In the genomic region with DNA sequence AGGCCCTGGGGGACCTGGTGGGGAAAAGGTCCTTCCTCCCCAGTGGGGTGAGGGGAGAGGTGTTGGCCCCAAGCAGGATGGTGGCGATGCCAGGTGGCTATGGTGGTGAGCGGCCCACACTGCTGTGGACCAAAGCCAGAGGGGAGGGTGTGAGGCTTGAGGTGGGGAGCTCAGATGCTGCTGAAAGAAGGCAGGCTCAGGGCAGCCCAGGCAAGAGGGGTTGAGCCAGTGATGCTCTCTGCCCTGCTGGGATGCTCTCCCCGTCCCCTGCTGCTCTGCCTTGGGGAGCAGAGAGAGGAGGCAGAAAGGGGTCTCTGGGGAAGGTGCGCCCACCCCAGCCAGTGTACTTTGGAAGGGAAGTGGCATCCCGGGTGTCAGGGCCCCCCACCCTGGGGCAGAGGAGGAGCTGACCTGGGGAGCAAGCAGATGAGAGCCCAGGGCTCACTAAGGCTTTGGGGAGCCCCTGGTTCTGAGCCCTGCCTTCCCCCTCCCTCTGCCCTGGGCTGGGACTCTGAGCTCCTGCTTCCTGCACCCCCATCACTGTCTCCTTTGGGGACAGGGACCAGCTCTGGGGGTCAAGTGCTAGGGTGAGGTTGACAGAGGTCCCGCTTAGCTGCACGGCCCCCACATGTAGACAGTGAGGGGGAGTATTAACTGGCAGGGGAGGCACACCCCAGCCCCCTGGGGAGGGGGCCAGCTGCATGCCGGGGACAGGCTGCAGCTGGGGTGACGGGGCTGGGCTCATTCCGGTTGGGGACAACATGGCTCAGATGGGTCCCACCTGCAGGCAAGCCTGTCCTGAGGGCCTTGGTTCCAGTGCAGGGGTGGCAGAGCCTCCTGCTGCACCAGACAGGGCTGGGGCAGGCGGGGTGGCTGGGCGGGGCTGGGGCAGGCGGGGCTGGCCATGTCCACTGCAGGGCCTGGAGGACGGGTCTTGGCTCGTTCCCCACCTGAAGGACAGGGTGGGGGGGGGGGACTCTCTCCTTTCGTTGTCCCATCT, we compare ENCODE assay signal across 22 cellular contexts.
DNase-seq lines count a peak whose midpoint lies in the region; ATAC-seq and TF ChIP-seq lines count a peak whose summit lies in the region.
"Had no signal": no experiment of that assay in that cellular context is flagged by ENCODE, and none has a peak within 500 bp of the region (broad histone marks: within the 10 kb centered on the region; RNA-seq: fewer than 3 reads in every experiment).

No MANE protein-coding gene starts in this region.

- no peak for ATAC-seq in activated naive CD8-positive, alpha-beta T cell treated with anti-CD3 and anti-CD28 coated beads, Interleukin-2, amount 10 ng/mL, durations not matched to agents 7 days and 5 days (ENCODE audit: low read depth)
- ATAC-seq in activated naive CD8-positive, alpha-beta T cell treated with anti-CD3 and anti-CD28 coated beads, Interleukin-2, amount 50 U/mL, for 24 hours = no peak
- peak in 1 of 2 donors; percentile 26 for ATAC-seq in lower lobe of right lung
- no peak for ATAC-seq in stimulated activated naive B cell treated with anti-CD40 and anti-IgM and Interleukin-4, amounts not matched to agents 10 μg/mL and 1 μg/mL and 100 μg/mL, for 72 hours (replicated peaks)
- no peak for ATAC-seq in GM18909 (IDR thresholded peaks at IDR 0.05; ENCODE audit: poor library complexity, unreplicated experiment)
- ATAC-seq in activated CD4-positive, CD25-positive, alpha-beta regulatory T cell treated with anti-CD3 and anti-CD28 coated beads, Interleukin-2, amount 50 U/mL, for 24 hours = no peak
- ATAC-seq: left colon had no signal

- no peak overlapping the region for H3K27ac ChIP-seq in lower lobe of right lung
- H3K27ac ChIP-seq in stomach = no peak overlapping the region
- H3K27ac ChIP-seq: esophagus muscularis mucosa, testis had no signal

- H3K27me3 ChIP-seq in lower lobe of right lung (ENCODE audit: low read depth) (no peaks in the 10 kb centered on the region), stomach (peaks cover 0 to 1% (median 0%) of the 10 kb centered on the region in 3 donors)
- H3K27me3 ChIP-seq: testis had no signal

- WGBS in stomach, 5 donors = 77 to 81% (median 80%) methylated on average over 10 to 16 of the region's 16 CpGs

- H3K27ac Mint-ChIP-seq in activated naive CD8-positive, alpha-beta T cell treated with anti-CD3 and anti-CD28 coated beads, Interleukin-2, amount 10 ng/mL, durations not matched to agents 7 days and 5 days = no peak overlapping the region
- no peak overlapping the region for H3K27ac Mint-ChIP-seq in activated naive CD8-positive, alpha-beta T cell treated with anti-CD3 and anti-CD28 coated beads, Interleukin-2, amount 50 U/mL, for 24 hours
- no peak overlapping the region for H3K27ac Mint-ChIP-seq in stimulated activated naive B cell treated with anti-CD40 and anti-IgM and Interleukin-4, amounts not matched to agents 10 μg/mL and 1 μg/mL and 100 μg/mL, for 72 hours
- H3K27ac Mint-ChIP-seq: CD4-positive, alpha-beta T cell; T-helper 2 cell treated with Interferon-gamma antibody and Interleukin-4, amounts not matched to agents 5 μg/mL and 100 μg/mL, for 36 hours had no signal

- no peaks in the 10 kb centered on the region for H3K36me3 Mint-ChIP-seq in activated naive CD8-positive, alpha-beta T cell treated with anti-CD3 and anti-CD28 coated beads, Interleukin-2, amount 10 ng/mL, durations not matched to agents 7 days and 5 days
- H3K36me3 Mint-ChIP-seq in activated naive CD8-positive, alpha-beta T cell treated with anti-CD3 and anti-CD28 coated beads, Interleukin-2, amount 50 U/mL, for 24 hours (ENCODE audit: low read depth) = no peaks in the 10 kb centered on the region
- no peaks in the 10 kb centered on the region for H3K36me3 Mint-ChIP-seq in stimulated activated naive B cell treated with anti-CD40 and anti-IgM and Interleukin-4, amounts not matched to agents 10 μg/mL and 1 μg/mL and 100 μg/mL, for 72 hours

- H3K9me3 Mint-ChIP-seq in activated naive CD8-positive, alpha-beta T cell treated with anti-CD3 and anti-CD28 coated beads, Interleukin-2, amount 10 ng/mL, durations not matched to agents 7 days and 5 days = no peaks in the 10 kb centered on the region
- H3K9me3 Mint-ChIP-seq in activated naive CD8-positive, alpha-beta T cell treated with anti-CD3 and anti-CD28 coated beads, Interleukin-2, amount 50 U/mL, for 24 hours = peaks cover 4% of the 10 kb centered on the region
- H3K9me3 Mint-ChIP-seq in stimulated activated naive B cell treated with anti-CD40 and anti-IgM and Interleukin-4, amounts not matched to agents 10 μg/mL and 1 μg/mL and 100 μg/mL, for 72 hours = peaks cover 8 to 11% of the 10 kb centered on the region in 2 donors
- H3K9me3 Mint-ChIP-seq: T-helper 2 cell treated with Interferon-gamma antibody and Interleukin-4, amounts not matched to agents 5 μg/mL and 100 μg/mL, for 36 hours had no signal

- TF ChIP-seq EP300 in stomach (IDR thresholded peaks at IDR 0.05) = no peak

- H3K9me3 ChIP-seq in lower lobe of right lung = no peaks in the 10 kb centered on the region
- peaks cover 0 to 7% (median 6%) of the 10 kb centered on the region in 4 donors for H3K9me3 ChIP-seq in stomach
- H3K9me3 ChIP-seq: SK-N-SH, testis had no signal

- peak; percentile 12 for DNase-seq in activated naive CD8-positive, alpha-beta T cell treated with anti-CD3 and anti-CD28 coated beads, Interleukin-2, amount 10 ng/mL, durations not matched to agents 7 days and 5 days
- no peak for DNase-seq in activated naive CD8-positive, alpha-beta T cell treated with anti-CD3 and anti-CD28 coated beads, Interleukin-2, amount 50 U/mL, for 24 hours
- peak; percentile 28 for DNase-seq in activated CD8-positive, alpha-beta memory T cell treated with anti-CD3 and anti-CD28 coated beads, Interleukin-2, amount 50 U/mL, for 48 hours
- DNase-seq in lower lobe of right lung = peak; percentile 36
- peak; percentile 23 for DNase-seq in stomach
- no peak for DNase-seq in stimulated activated naive B cell treated with anti-CD40 and anti-IgM and Interleukin-4, amounts not matched to agents 10 μg/mL and 1 μg/mL and 100 μg/mL, for 72 hours
- DNase-seq: activated gamma-delta T cell treated with Interleukin-2 at 50 U/mL for 16 hours; caudate nucleus; DMS153; effector memory CD4-positive, alpha-beta T cell; NCI-H1105 treated with DMSO at 0.1 percent for 48 hours; NCI-H2081 treated with DMSO at 0.1 percent for 48 hours; NCI-H446 treated with DMSO at 0.1 percent for 48 hours; NK-92 treated with Interleukin-12 subunit alpha and Interleukin-12 subunit beta, amount 100 ng/mL, for 24 hours; SK-N-SH; testis had no signal

- peaks cover 11% of the 10 kb centered on the region for H3K27me3 Mint-ChIP-seq in activated naive CD8-positive, alpha-beta T cell treated with anti-CD3 and anti-CD28 coated beads, Interleukin-2, amount 10 ng/mL, durations not matched to agents 7 days and 5 days
- H3K27me3 Mint-ChIP-seq in activated naive CD8-positive, alpha-beta T cell treated with anti-CD3 and anti-CD28 coated beads, Interleukin-2, amount 50 U/mL, for 24 hours = peaks cover 2% of the 10 kb centered on the region
- peaks cover 13 to 31% of the 10 kb centered on the region in 2 donors for H3K27me3 Mint-ChIP-seq in stimulated activated naive B cell treated with anti-CD40 and anti-IgM and Interleukin-4, amounts not matched to agents 10 μg/mL and 1 μg/mL and 100 μg/mL, for 72 hours

- no peak overlapping the region for H3K4me3 Mint-ChIP-seq in activated naive CD8-positive, alpha-beta T cell treated with anti-CD3 and anti-CD28 coated beads, Interleukin-2, amount 10 ng/mL, durations not matched to agents 7 days and 5 days
- H3K4me3 Mint-ChIP-seq in activated naive CD8-positive, alpha-beta T cell treated with anti-CD3 and anti-CD28 coated beads, Interleukin-2, amount 50 U/mL, for 24 hours = no peak overlapping the region
- no peak overlapping the region for H3K4me3 Mint-ChIP-seq in stimulated activated naive B cell treated with anti-CD40 and anti-IgM and Interleukin-4, amounts not matched to agents 10 μg/mL and 1 μg/mL and 100 μg/mL, for 72 hours
- H3K4me3 Mint-ChIP-seq: CD4-positive, alpha-beta T cell; T-helper 2 cell treated with Interferon-gamma antibody and Interleukin-4, amounts not matched to agents 5 μg/mL and 100 μg/mL, for 36 hours had no signal

- TF ChIP-seq CTCF in lower lobe of right lung (IDR thresholded peaks at IDR 0.05) (no peak), stomach (IDR thresholded peaks at IDR 0.05) (no peak)

- H3K4me1 ChIP-seq in lower lobe of right lung = no peaks in the 10 kb centered on the region
- no peaks in the 10 kb centered on the region for H3K4me1 ChIP-seq in stomach
- H3K4me1 ChIP-seq: esophagus muscularis mucosa, testis had no signal

- POLR2A ChIA-PET in activated naive CD8-positive, alpha-beta T cell treated with anti-CD3 and anti-CD28 coated beads, Interleukin-2, amount 10 ng/mL, durations not matched to agents 7 days and 5 days (lab: Charles Lee) = no interaction called here

- no peak for TF ChIP-seq POLR2A in stomach (IDR thresholded peaks at IDR 0.05)

- intact Hi-C loops in lower lobe of right lung (cut with DNase I) (no loop called here), stomach (cut with DNase I; ENCODE audit: low total_unique reads) (no loop called here)

- H3K4me1 Mint-ChIP-seq in activated naive CD8-positive, alpha-beta T cell treated with anti-CD3 and anti-CD28 coated beads, Interleukin-2, amount 10 ng/mL, durations not matched to agents 7 days and 5 days = no peaks in the 10 kb centered on the region
- no peaks in the 10 kb centered on the region for H3K4me1 Mint-ChIP-seq in activated naive CD8-positive, alpha-beta T cell treated with anti-CD3 and anti-CD28 coated beads, Interleukin-2, amount 50 U/mL, for 24 hours
- peaks cover 0 to 5% of the 10 kb centered on the region in 2 donors for H3K4me1 Mint-ChIP-seq in stimulated activated naive B cell treated with anti-CD40 and anti-IgM and Interleukin-4, amounts not matched to agents 10 μg/mL and 1 μg/mL and 100 μg/mL, for 72 hours

- H3K36me3 ChIP-seq in lower lobe of right lung = no peaks in the 10 kb centered on the region
- no peaks in the 10 kb centered on the region for H3K36me3 ChIP-seq in stomach
- H3K36me3 ChIP-seq: esophagus muscularis mucosa had no signal

- no peak overlapping the region for H3K4me3 ChIP-seq in lower lobe of right lung
- H3K4me3 ChIP-seq in stomach = no peak overlapping the region
- H3K4me3 ChIP-seq: esophagus muscularis mucosa, testis had no signal

Comparison
In these comparisons a context has a peak if more than half of its experiments do, and no peak if none do; other contexts are left out.
1. DNase-seq: peak in activated naive CD8-positive, alpha-beta T cell treated with anti-CD3 and anti-CD28 coated beads, Interleukin-2, amount 10 ng/mL, durations not matched to agents 7 days and 5 days (single experiment), activated CD8-positive, alpha-beta memory T cell treated with anti-CD3 and anti-CD28 coated beads, Interleukin-2, amount 50 U/mL, for 48 hours (single experiment), lower lobe of right lung (single experiment) and stomach (single experiment); none in activated naive CD8-positive, alpha-beta T cell treated with anti-CD3 and anti-CD28 coated beads, Interleukin-2, amount 50 U/mL, for 24 hours (single experiment) and stimulated activated naive B cell treated with anti-CD40 and anti-IgM and Interleukin-4, amounts not matched to agents 10 μg/mL and 1 μg/mL and 100 μg/mL, for 72 hours (single experiment).